In genomic region chr11:96061730-96062524, GRCh38 we compare ENCODE assay signal across 10 cellular contexts.
DNase-seq lines count a peak whose midpoint lies in the region; ATAC-seq and TF ChIP-seq lines count a peak whose summit lies in the region.
"Had no signal": no experiment of that assay in that cellular context is flagged by ENCODE, and none has a peak within 500 bp of the region (broad histone marks: within the 10 kb centered on the region; RNA-seq: fewer than 3 reads in every experiment).

No MANE protein-coding gene starts in this region.

- H3K79me2 ChIP-seq in hepatocyte (peaks cover 24% of the 10 kb centered on the region), H9 (ENCODE audit: insufficient read depth, low read length) (no peaks in the 10 kb centered on the region)

- H3K27me3 Mint-ChIP-seq in H9 (ENCODE audit: low read depth): no peaks in the 10 kb centered on the region

- TF ChIP-seq CTCF in hepatocyte (IDR thresholded peaks at IDR 0.05; ENCODE audit: poor library complexity) (no peak), H9 (conservative IDR thresholded peaks at IDR 0.05) (no peak)

- no peak overlapping the region for H2BK120ac ChIP-seq in H9 (ENCODE audit: low read depth, low read length, poor library complexity, severe bottlenecking)

- H3K36me3 ChIP-seq in hepatocyte (replicated peaks; ENCODE audit: insufficient read depth, low read depth): no peaks in the 10 kb centered on the region
- H3K36me3 ChIP-seq: upper lobe of right lung had no signal

- peaks cover 0 to 8% of the 10 kb centered on the region in 2 experiments; a peak in 2 of 4 replicates for H3K4me1 Mint-ChIP-seq in H9

- H3K4me3 Mint-ChIP-seq in H9: no peak overlapping the region

- H3K23me2 ChIP-seq in H9 (ENCODE audit: insufficient read length, low read depth, low read length, poor library complexity, severe bottlenecking): no peaks in the 10 kb centered on the region

- H4K91ac ChIP-seq in H9 (ENCODE audit: insufficient read length, low read depth, low read length): no peak overlapping the region

- H3K18ac ChIP-seq in H9 (ENCODE audit: insufficient read length, low read depth, low read length): no peak overlapping the region

- H3K9me3 Mint-ChIP-seq in H9: no peaks in the 10 kb centered on the region

- H3K4me2 ChIP-seq in hepatocyte (no peak overlapping the region), H9 (ENCODE audit: insufficient read depth, insufficient read length, low read length) (no peak overlapping the region)

- H3K4me3 ChIP-seq in hepatocyte: no peak overlapping the region
- H3K4me3 ChIP-seq: upper lobe of right lung had no signal

- H2AK5ac ChIP-seq in H9 (ENCODE audit: insufficient read length, low read length): no peak overlapping the region

- no peak overlapping the region for H2AFZ ChIP-seq in hepatocyte
- H2AFZ ChIP-seq in H9 (ENCODE audit: low read length): no peak overlapping the region

- H3K27me3 ChIP-seq in hepatocyte (no peaks in the 10 kb centered on the region), H9 (ENCODE audit: insufficient read depth, low read length) (no peaks in the 10 kb centered on the region)
- H3K27me3 ChIP-seq: upper lobe of right lung had no signal

- no peaks in the 10 kb centered on the region for H3K36me3 Mint-ChIP-seq in H9 (ENCODE audit: insufficient read depth in 1 of 3, low read depth in 3 of 3)

- H3K4me1 ChIP-seq in hepatocyte (ENCODE audit: insufficient read depth) (peaks cover 38% of the 10 kb centered on the region), H9 (ENCODE audit: insufficient read depth, low read length) (no peaks in the 10 kb centered on the region; the same call in 1 of the 2 replicates)

- no peak overlapping the region for H3K4ac ChIP-seq in H9 (ENCODE audit: low read depth, low read length)

- H2BK15ac ChIP-seq in H9 (ENCODE audit: low read depth, low read length): no peak overlapping the region

- no peak overlapping the region for H2BK12ac ChIP-seq in H9 (ENCODE audit: insufficient read length, low read depth, low read length)

- no peaks in the 10 kb centered on the region for H3K9me2 ChIP-seq in hepatocyte (replicated peaks; ENCODE audit: insufficient read depth)

- no peak overlapping the region for H4K8ac ChIP-seq in H9 (replicated peaks; ENCODE audit: insufficient read length, low read depth, low read length)

- DNase-seq in ELR (ENCODE audit: low read depth) (peak; percentile 68), RPMI8226 (peak; percentile 14), hepatocyte (ENCODE audit: low spot score) (peak; percentile 51), T-helper 9 cell (no peak), H9 (no peak), NOMO-1 (lab: John Stamatoyannopoulos, UW; ENCODE audit: unreplicated experiment in 2 of 2) (no peak)
- DNase-seq in effector CD8-positive, alpha-beta T cell (lab: John Stamatoyannopoulos, UW): no peak
- DNase-seq: NCI-H146, upper lobe of right lung had no signal

- H3K14ac ChIP-seq in H9 (ENCODE audit: insufficient read depth, low read length): no peak overlapping the region

- no peak overlapping the region for H3T11ph ChIP-seq in H9 (ENCODE audit: low read length)

- peak; percentile 64 for ATAC-seq in GM21786 (IDR thresholded peaks at IDR 0.05; ENCODE audit: unreplicated experiment)
- ATAC-seq: upper lobe of right lung had no signal

- no peak overlapping the region for H2BK5ac ChIP-seq in H9 (ENCODE audit: insufficient read length, low read length)

- H3K27ac ChIP-seq in hepatocyte (peak overlapping the region; percentile 42), H9 (ENCODE audit: insufficient read length, low read depth, low read length) (no peak overlapping the region)
- H3K27ac ChIP-seq: upper lobe of right lung had no signal

- no peak overlapping the region for H4K5ac ChIP-seq in H9 (ENCODE audit: insufficient read length, low read depth, low read length)

- H2BK20ac ChIP-seq in H9 (ENCODE audit: low read depth, low read length, poor library complexity, severe bottlenecking): no peak overlapping the region

- no peak overlapping the region for H3K9ac ChIP-seq in H9 (ENCODE audit: extremely low read depth, insufficient read length, low read length)

- no peak overlapping the region for H3K27ac Mint-ChIP-seq in H9

- H3K79me1 ChIP-seq in H9 (ENCODE audit: insufficient read depth, low read depth, low read length, poor library complexity, severe bottlenecking): no peaks in the 10 kb centered on the region

- H3K9me3 ChIP-seq in hepatocyte (ENCODE audit: low read depth) (no peaks in the 10 kb centered on the region), H9 (ENCODE audit: control insufficient read depth, low read depth, low read length) (no peaks in the 10 kb centered on the region)
- H3K9me3 ChIP-seq: upper lobe of right lung had no signal

- H3K23ac ChIP-seq in H9 (ENCODE audit: insufficient read length, low read depth, low read length): no peak overlapping the region

- H3K56ac ChIP-seq in H9 (ENCODE audit: insufficient read length, low read depth, low read length): no peak overlapping the region

- 79% methylated on average over 3 of the region's 3 CpGs for WGBS in hepatocyte (ENCODE audit: low lambda C conversion rate, missing lambda C conversion rate)
- WGBS in H9 (ENCODE audit: extremely low coverage, insufficient read length, low lambda C conversion rate): no CpG with 5 or more reads among the region's 3 CpGs

- H4K20me1 ChIP-seq in hepatocyte (ENCODE audit: insufficient read depth, poor library complexity, severe bottlenecking) (no peaks in the 10 kb centered on the region), H9 (ENCODE audit: control insufficient read depth, insufficient read depth, insufficient read length) (no peaks in the 10 kb centered on the region)

Comparison
In these comparisons a context has a peak if more than half of its experiments do, and no peak if none do; other contexts are left out.
1. DNase-seq: peak in ELR (single experiment), RPMI8226 (single experiment) and hepatocyte (single experiment); none in T-helper 9 cell (single experiment), H9 (single experiment), NOMO-1 (0 of 2) and effector CD8-positive, alpha-beta T cell (single experiment).